In the genomic region with DNA sequence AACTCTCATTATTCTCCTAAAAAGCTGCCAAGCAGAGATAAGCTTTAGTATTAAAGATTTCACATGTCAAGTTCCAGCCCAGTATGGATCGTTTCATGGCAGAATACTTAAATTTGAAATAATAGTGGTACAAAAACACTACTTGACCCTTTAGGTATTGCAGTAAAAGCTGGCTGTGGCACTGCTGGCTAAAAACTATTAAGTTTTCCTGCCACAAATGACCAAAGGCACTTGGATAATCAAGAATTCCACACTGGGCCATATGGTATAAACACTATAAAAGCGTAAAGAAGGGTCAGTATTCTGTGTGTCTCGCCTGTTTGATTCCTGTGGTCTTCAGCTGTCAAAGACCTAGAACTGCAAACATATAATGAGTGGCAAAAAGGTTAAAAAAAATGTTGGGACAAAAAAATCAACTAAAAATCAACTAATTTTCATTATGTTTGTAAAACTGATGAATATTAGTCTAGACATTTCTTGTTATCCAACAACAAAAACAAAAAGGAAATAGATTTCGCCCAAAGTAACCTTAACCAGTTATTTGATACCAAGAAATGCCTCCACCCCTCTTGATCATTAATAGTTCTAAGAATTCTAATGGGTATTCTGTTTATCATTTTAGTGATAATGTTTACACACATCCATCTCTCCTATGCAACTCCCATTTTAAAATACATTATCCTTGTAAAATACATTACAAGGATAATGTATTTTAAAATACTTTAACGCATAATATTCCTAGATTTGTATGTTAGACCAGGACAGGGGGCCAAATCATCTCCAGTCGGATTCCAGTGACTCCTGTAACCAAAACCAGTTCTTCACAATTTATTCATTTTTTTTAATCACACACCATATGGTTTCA, we compare ENCODE assay signal across 8 cellular contexts. TPM values are rescaled to one million over a fixed set of nuclear protein-coding genes. Genes with fewer than 3 reads are reported as not detected.
A peak's percentile ranks its signal among the peaks of the same experiment; 100 is the strongest.
DNase-seq lines count a peak whose midpoint lies in the region; ATAC-seq and TF ChIP-seq lines count a peak whose summit lies in the region.

No MANE protein-coding gene starts in this region.

- H4K20me1 ChIP-seq in BLaER1 treated with 17β-estradiol and CSF1 and Interleukin-3, amounts not matched to agents 10 nM and 100 nM: no peaks in the 10 kb centered on the region
- H4K20me1 ChIP-seq in MM.1S (ENCODE audit: insufficient read depth, low read length) (no peaks in the 10 kb centered on the region), neural cell (ENCODE audit: insufficient read depth) (no peaks in the 10 kb centered on the region)

- H3K4me1 Mint-ChIP-seq in chondrocyte (ENCODE audit: low read depth): peaks cover 36% of the 10 kb centered on the region

- intact Hi-C loops in left colon (cut with DNase I, micrococcal nuclease): loop anchor here in 1 of 2 donors (5.0 to 10.0 kb wide), 2 partner anchors 76 to 116 kb away; no protein-coding TSS in a partner anchor

- peak overlapping the region in 1 of 11 experiments; percentile 97; a peak in 1 of 22 replicates for H3K27ac ChIP-seq in BLaER1 treated with 17β-estradiol and CSF1 and Interleukin-3, amounts not matched to agents 10 nM and 100 nM
- H3K27ac ChIP-seq in MM.1S (ENCODE audit: low read length): no peak overlapping the region
- H3K27ac ChIP-seq in neural cell (ENCODE audit: low read length): no peak overlapping the region

- H3K79me2 ChIP-seq in MM.1S (ENCODE audit: low read length) (peaks cover 10% of the 10 kb centered on the region; the same call in 1 of the 2 replicates), neural cell (replicated peaks; ENCODE audit: insufficient read depth, low read length) (peaks cover 20% of the 10 kb centered on the region)

- H3K9me2 ChIP-seq in MM.1S (replicated peaks; ENCODE audit: insufficient read depth, low read length) (no peaks in the 10 kb centered on the region), neural cell (ENCODE audit: insufficient read depth, low read length) (no peaks in the 10 kb centered on the region)

- H3K4me2 ChIP-seq in BLaER1 treated with 17β-estradiol and CSF1 and Interleukin-3, amounts not matched to agents 10 nM and 100 nM: peak overlapping the region; percentile 81 to 98 (median 95)
- H3K4me2 ChIP-seq in MM.1S (ENCODE audit: low read depth, low read length) (peak overlapping the region; percentile 91; the same call in 1 of the 2 replicates), neural cell (ENCODE audit: low read length) (peak overlapping the region; percentile 72)

- TF ChIP-seq RAD21 in neural cell (conservative IDR thresholded peaks at IDR 0.05): no peak

- no peaks in the 10 kb centered on the region for H3K36me3 ChIP-seq in BLaER1 treated with 17β-estradiol and CSF1 and Interleukin-3, amounts not matched to agents 10 nM and 100 nM
- H3K36me3 ChIP-seq in MM.1S (replicated peaks; ENCODE audit: insufficient read depth, low read length) (no peaks in the 10 kb centered on the region), neural cell (ENCODE audit: insufficient read depth, low read length) (no peaks in the 10 kb centered on the region)

- no peak for TF ChIP-seq CTCF in MM.1S (IDR thresholded peaks at IDR 0.05; ENCODE audit: low read length)
- TF ChIP-seq CTCF in chondrocyte (IDR thresholded peaks at IDR 0.05): no peak
- no peak for TF ChIP-seq CTCF in neural cell (IDR thresholded peaks at IDR 0.05; ENCODE audit: poor library complexity, severe bottlenecking)

- peak overlapping the region; percentile 78 for H3K4me3 Mint-ChIP-seq in chondrocyte (ENCODE audit: unreplicated experiment)

- TF ChIP-seq EP300 in neural cell (conservative IDR thresholded peaks at IDR 0.05; ENCODE audit: poor library complexity, severe bottlenecking): no peak

- H2AFZ ChIP-seq in MM.1S (ENCODE audit: low read length): no peak overlapping the region
- H2AFZ ChIP-seq in neural cell (ENCODE audit: low read depth, low read length): no peak overlapping the region

- no peaks in the 10 kb centered on the region for H3K36me3 Mint-ChIP-seq in chondrocyte (ENCODE audit: low read depth)

- DNase-seq in MM.1S (no peak), chondrocyte (ENCODE audit: low spot score) (no peak), left colon (no peak), DMS153 treated with DMSO at 0.1 percent for 48 hours (lab: John Stamatoyannopoulos, UW; ENCODE audit: unreplicated experiment) (no peak)
- DNase-seq in effector CD4-positive, alpha-beta T cell: no peak

- no peaks in the 10 kb centered on the region for H3K9me3 Mint-ChIP-seq in chondrocyte (ENCODE audit: low read depth)

- H3K9me3 ChIP-seq in BLaER1 treated with 17β-estradiol and CSF1 and Interleukin-3, amounts not matched to agents 10 nM and 100 nM (replicated peaks in 1 of 11): no peaks in the 10 kb centered on the region
- H3K9me3 ChIP-seq in MM.1S (replicated peaks; ENCODE audit: insufficient read depth, low read length): no peaks in the 10 kb centered on the region
- no peaks in the 10 kb centered on the region for H3K9me3 ChIP-seq in neural cell (ENCODE audit: low read length)

- H3K9ac ChIP-seq in BLaER1 treated with 17β-estradiol and CSF1 and Interleukin-3, amounts not matched to agents 10 nM and 100 nM: peak overlapping the region in 7 of 11 experiments; percentile 94 to 98 (median 95); a peak in 12 of 22 replicates
- peak overlapping the region; percentile 75 for H3K9ac ChIP-seq in MM.1S (ENCODE audit: low read length)
- H3K9ac ChIP-seq in neural cell (ENCODE audit: low read length): peak overlapping the region; percentile 82

- peak overlapping the region; percentile 75 to 91 (median 88); a peak in 19 of 20 replicates for H3K4me3 ChIP-seq in BLaER1 treated with 17β-estradiol and CSF1 and Interleukin-3, amounts not matched to agents 10 nM and 100 nM
- H3K4me3 ChIP-seq in MM.1S (ENCODE audit: low read length) (peak overlapping the region; percentile 70; the same call in 1 of the 2 replicates), neural cell (ENCODE audit: low read length) (peak overlapping the region; percentile 82)

- H3K27me3 ChIP-seq in BLaER1 treated with 17β-estradiol and CSF1 and Interleukin-3, amounts not matched to agents 10 nM and 100 nM: no peaks in the 10 kb centered on the region
- H3K27me3 ChIP-seq in MM.1S (replicated peaks; ENCODE audit: insufficient read depth, low read length): no peaks in the 10 kb centered on the region
- no peaks in the 10 kb centered on the region for H3K27me3 ChIP-seq in neural cell (ENCODE audit: insufficient read depth, low read depth, low read length)

- H3F3A ChIP-seq in MM.1S (ENCODE audit: insufficient read depth, low read length): peaks cover 7% of the 10 kb centered on the region; the same call in 1 of the 2 replicates
- H3F3A ChIP-seq in neural cell (ENCODE audit: insufficient read depth, low read length, poor library complexity, severe bottlenecking): no peaks in the 10 kb centered on the region

- peaks cover 8 to 29% (median 23%) of the 10 kb centered on the region in 10 experiments for H3K4me1 ChIP-seq in BLaER1 treated with 17β-estradiol and CSF1 and Interleukin-3, amounts not matched to agents 10 nM and 100 nM
- peaks cover 17% of the 10 kb centered on the region for H3K4me1 ChIP-seq in MM.1S (ENCODE audit: low read length)

- no peak overlapping the region for H3K27ac Mint-ChIP-seq in chondrocyte (ENCODE audit: unreplicated experiment)

- no peaks in the 10 kb centered on the region for H3K27me3 Mint-ChIP-seq in chondrocyte (ENCODE audit: low read depth)

- ATAC-seq in left colon (no peak), GM21723 (IDR thresholded peaks at IDR 0.05; ENCODE audit: unreplicated experiment) (no peak)

TF ChIP-seq in neural cell, 6 proteins besides CTCF, POLR2A, EP300 and RAD21:
- TF ChIP-seq EZH2 (IDR thresholded peaks at IDR 0.05; ENCODE audit: borderline replicate concordance, insufficient read depth, low read length, poor library complexity, severe bottlenecking) (no peak), TAF1 (IDR thresholded peaks at IDR 0.05; ENCODE audit: low read depth) (no peak), SMC3 (conservative IDR thresholded peaks at IDR 0.05; ENCODE audit: poor library complexity) (no peak), POLR2AphosphoS5 (IDR thresholded peaks at IDR 0.05) (no peak), MXI1 (conservative IDR thresholded peaks at IDR 0.05; ENCODE audit: poor library complexity, severe bottlenecking) (no peak)
- TF ChIP-seq, protein P1, sequence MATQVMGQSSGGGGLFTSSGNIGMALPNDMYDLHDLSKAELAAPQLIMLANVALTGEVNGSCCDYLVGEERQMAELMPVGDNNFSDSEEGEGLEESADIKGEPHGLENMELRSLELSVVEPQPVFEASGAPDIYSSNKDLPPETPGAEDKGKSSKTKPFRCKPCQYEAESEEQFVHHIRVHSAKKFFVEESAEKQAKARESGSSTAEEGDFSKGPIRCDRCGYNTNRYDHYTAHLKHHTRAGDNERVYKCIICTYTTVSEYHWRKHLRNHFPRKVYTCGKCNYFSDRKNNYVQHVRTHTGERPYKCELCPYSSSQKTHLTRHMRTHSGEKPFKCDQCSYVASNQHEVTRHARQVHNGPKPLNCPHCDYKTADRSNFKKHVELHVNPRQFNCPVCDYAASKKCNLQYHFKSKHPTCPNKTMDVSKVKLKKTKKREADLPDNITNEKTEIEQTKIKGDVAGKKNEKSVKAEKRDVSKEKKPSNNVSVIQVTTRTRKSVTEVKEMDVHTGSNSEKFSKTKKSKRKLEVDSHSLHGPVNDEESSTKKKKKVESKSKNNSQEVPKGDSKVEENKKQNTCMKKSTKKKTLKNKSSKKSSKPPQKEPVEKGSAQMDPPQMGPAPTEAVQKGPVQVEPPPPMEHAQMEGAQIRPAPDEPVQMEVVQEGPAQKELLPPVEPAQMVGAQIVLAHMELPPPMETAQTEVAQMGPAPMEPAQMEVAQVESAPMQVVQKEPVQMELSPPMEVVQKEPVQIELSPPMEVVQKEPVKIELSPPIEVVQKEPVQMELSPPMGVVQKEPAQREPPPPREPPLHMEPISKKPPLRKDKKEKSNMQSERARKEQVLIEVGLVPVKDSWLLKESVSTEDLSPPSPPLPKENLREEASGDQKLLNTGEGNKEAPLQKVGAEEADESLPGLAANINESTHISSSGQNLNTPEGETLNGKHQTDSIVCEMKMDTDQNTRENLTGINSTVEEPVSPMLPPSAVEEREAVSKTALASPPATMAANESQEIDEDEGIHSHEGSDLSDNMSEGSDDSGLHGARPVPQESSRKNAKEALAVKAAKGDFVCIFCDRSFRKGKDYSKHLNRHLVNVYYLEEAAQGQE (IDR thresholded peaks at IDR 0.05; ENCODE audit: borderline replicate concordance): no peak
TF ChIP-seq in neural cell: peak in this region for 0.

RNA-seq across cellular contexts. Expression of a gene that starts 2.2 kb away (rescaled TPM):
- total RNA-seq in chondrocyte: 22.0 to 24.5 TPM (median 23.1 TPM) in 3 replicates
- polyA plus RNA-seq in neural cell: 37.2 and 38.3 TPM in 2 replicates
- 75.5 and 81.3 TPM in 2 replicates for polyA minus RNA-seq in neural cell
- total RNA-seq in left colon: 10 to 100 TPM; 25.4 to 27.1 TPM
